Comparison of ENCODE assay signal across 12 cellular contexts in genomic region chr5:152634596-152634995, GRCh38.
A peak's percentile ranks its signal among the peaks of the same experiment; 100 is the strongest.
DNase-seq lines count a peak whose midpoint lies in the region; ATAC-seq and TF ChIP-seq lines count a peak whose summit lies in the region.
"Had no signal": no experiment of that assay in that cellular context is flagged by ENCODE, and none has a peak within 500 bp of the region (broad histone marks: within the 10 kb centered on the region; RNA-seq: fewer than 3 reads in every experiment).

No MANE protein-coding gene starts in this region.

- H3K36me3 ChIP-seq in upper lobe of right lung (no peaks in the 10 kb centered on the region), PC-9 (ENCODE audit: low read depth) (no peaks in the 10 kb centered on the region)
- H3K36me3 ChIP-seq: neutrophil had no signal

- POLR2A ChIA-PET in PC-9 (lab: Charles Lee; ENCODE audit: unreplicated experiment): no interaction called here

- intact Hi-C loops in upper lobe of right lung (cut with DNase I): no loop called here
- intact Hi-C loops in PC-9 (cut with micrococcal nuclease; ENCODE audit: unreplicated experiment): no loop called here

- H3K79me2 ChIP-seq in PC-9 (ENCODE audit: low read depth): no peaks in the 10 kb centered on the region

- no peak overlapping the region for H2AFZ ChIP-seq in PC-9

- H3K27me3 ChIP-seq in upper lobe of right lung: no peaks in the 10 kb centered on the region
- no peaks in the 10 kb centered on the region for H3K27me3 ChIP-seq in PC-9 (ENCODE audit: insufficient read depth, low read depth)
- H3K27me3 ChIP-seq: neutrophil had no signal

- no TSS peak for BruUV-seq in PC-9 (replicated peaks; lab: Mats Ljungman, UMichigan)

- no peak for TF ChIP-seq CTCF in upper lobe of right lung (IDR thresholded peaks at IDR 0.05)
- TF ChIP-seq CTCF in PC-9 (conservative IDR thresholded peaks at IDR 0.05): no peak

- DNase-seq in DMS 273 (lab: John Stamatoyannopoulos, UW; ENCODE audit: unreplicated experiment) (peak; percentile 29), DMS 273 treated with DMSO at 0.1 percent for 48 hours (lab: John Stamatoyannopoulos, UW) (no peak), NCI-H446 (lab: John Stamatoyannopoulos, UW) (peak; percentile 57 to 95), globus pallidus (ENCODE audit: low spot score) (peak; percentile 5), putamen (ENCODE audit: low spot score) (peak; percentile 62), upper lobe of right lung (no peak), PC-9 (no peak)
- DNase-seq: activated CD8-positive, alpha-beta memory T cell treated with anti-CD3 and anti-CD28 coated beads, Interleukin-2, amount 50 U/mL, for 4 hours; stimulated activated naive CD4-positive, alpha-beta T cell treated with Interleukin-2 at 50 U/mL for 16 hours had no signal

- H3K9me2 ChIP-seq in PC-9 (ENCODE audit: insufficient read depth): no peaks in the 10 kb centered on the region

- ATAC-seq in upper lobe of right lung (no peak), GM21717 (IDR thresholded peaks at IDR 0.05; ENCODE audit: unreplicated experiment) (no peak)

- no peak overlapping the region for H3K4me2 ChIP-seq in PC-9

- no peaks in the 10 kb centered on the region for H4K20me1 ChIP-seq in PC-9 (ENCODE audit: insufficient read depth)

- H3F3A ChIP-seq in PC-9 (ENCODE audit: insufficient read depth, low read depth): no peaks in the 10 kb centered on the region

- H3K4me1 ChIP-seq in upper lobe of right lung (no peaks in the 10 kb centered on the region), PC-9 (replicated peaks; ENCODE audit: insufficient read depth) (no peaks in the 10 kb centered on the region)

- CTCF ChIA-PET in PC-9 (lab: Charles Lee): no interaction called here

- H3K9me3 ChIP-seq in upper lobe of right lung (no peaks in the 10 kb centered on the region), PC-9 (ENCODE audit: insufficient read depth, low read depth) (no peaks in the 10 kb centered on the region)
- H3K9me3 ChIP-seq: neutrophil had no signal

- H3K27ac ChIP-seq in upper lobe of right lung (no peak overlapping the region), PC-9 (no peak overlapping the region)
- H3K27ac ChIP-seq: 22Rv1, neutrophil had no signal

- H3K4me3 ChIP-seq in upper lobe of right lung: no peak overlapping the region
- H3K4me3 ChIP-seq in PC-9: no peak overlapping the region

Comparison
In these comparisons a context has a peak if more than half of its experiments do, and no peak if none do; other contexts are left out.
1. DNase-seq: peak in DMS 273 (single experiment), NCI-H446 (2 of 2), globus pallidus (single experiment) and putamen (single experiment); none in DMS 273 treated with DMSO at 0.1 percent for 48 hours (single experiment), upper lobe of right lung (single experiment) and PC-9 (0 of 2).